In genomic region chr2:160994141-160995002, GRCh38 we compare ENCODE assay signal across 8 cellular contexts.
DNase-seq lines count a peak whose midpoint lies in the region; ATAC-seq lines count a peak whose summit lies in the region.

No MANE protein-coding gene starts in this region.

- peak; percentile 87 for ATAC-seq in GM21381 (IDR thresholded peaks at IDR 0.05; ENCODE audit: unreplicated experiment)

- DNase-seq in DMS 273 (lab: John Stamatoyannopoulos, UW; ENCODE audit: unreplicated experiment) (peak; percentile 85), HPDE6-E6E7 (ENCODE audit: extremely low spot score) (peak; percentile 53), NOMO-1 treated with DMSO at 0.1 percent for 48 hours (lab: John Stamatoyannopoulos, UW; ENCODE audit: unreplicated experiment) (peak; percentile 72), epidermal melanocyte (ENCODE audit: insufficient read length, low spot score) (peak; percentile 42), myocyte (ENCODE audit: low read depth) (peak; percentile 82)
- DNase-seq in activated CD8-positive, alpha-beta memory T cell treated with anti-CD3 and anti-CD28 coated beads, Interleukin-2, amount 50 U/mL, for 1 hour (ENCODE audit: extremely low read depth) = peak; percentile 40
- peak; percentile 24 for DNase-seq in stimulated activated CD8-positive, alpha-beta memory T cell treated with anti-CD3 and anti-CD28 coated beads, Interleukin-7, amount 100 ng/mL, for 24 hours (ENCODE audit: low read depth)

Comparison
In these comparisons a context has a peak if more than half of its experiments do, and no peak if none do; other contexts are left out.
1. Peak in every context shown above with its lines: DNase-seq and ATAC-seq.
2. DNase-seq: peak in every context shown above with its lines; median percentile 85 in DMS 273; 82 in myocyte; 72 in NOMO-1 treated with DMSO at 0.1 percent for 48 hours; 53 in HPDE6-E6E7; 42 in epidermal melanocyte; 40 in activated CD8-positive, alpha-beta memory T cell treated with anti-CD3 and anti-CD28 coated beads, Interleukin-2, amount 50 U/mL, for 1 hour; 24 in stimulated activated CD8-positive, alpha-beta memory T cell treated with anti-CD3 and anti-CD28 coated beads, Interleukin-7, amount 100 ng/mL, for 24 hours.